ENCODE assay signal across 8 cellular contexts in the genomic region with DNA sequence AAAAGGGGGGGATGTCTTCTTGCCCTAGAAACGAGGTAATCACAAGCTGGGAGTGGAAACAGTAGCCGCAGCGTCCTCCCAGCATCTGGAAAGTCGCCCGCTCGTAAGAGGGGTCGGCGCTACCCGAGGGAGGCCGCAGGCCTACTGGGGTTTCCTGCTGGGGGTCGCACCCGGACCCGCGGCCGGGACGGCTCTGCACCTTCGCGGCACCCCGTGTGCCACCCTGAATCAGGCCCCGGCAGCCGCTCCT. TPM values are rescaled to one million over a fixed set of nuclear protein-coding genes. Genes with fewer than 3 reads are reported as not detected.
A peak's percentile ranks its signal among the peaks of the same experiment; 100 is the strongest.
DNase-seq lines count a peak whose midpoint lies in the region; ATAC-seq and TF ChIP-seq lines count a peak whose summit lies in the region.

No MANE protein-coding gene starts in this region.

- H3K9ac ChIP-seq in IMR-90 (ENCODE audit: low read depth, low read length) (peak overlapping the region; percentile 97), colonic mucosa (ENCODE audit: low read depth in 2 of 2, low read length in 2 of 2) (peak overlapping the region; percentile 97 to 100)

- peaks cover 10% of the 10 kb centered on the region for H3K9me1 ChIP-seq in IMR-90 (ENCODE audit: insufficient read depth, low read length)

- peaks cover 18 to 57% of the 10 kb centered on the region in 2 experiments for H3K79me1 ChIP-seq in IMR-90 (ENCODE audit: low read depth in 1 of 2, low read length in 2 of 2)

- no peak for TF ChIP-seq RAD21 in IMR-90 (IDR thresholded peaks at IDR 0.05; ENCODE audit: low read length)

- peaks cover 54 to 69% (median 68%) of the 10 kb centered on the region in 3 donors for H3K4me1 Mint-ChIP-seq in naive B cell

- WGBS in IMR-90 (ENCODE audit: extremely low coverage in 2 of 2, insufficient read length in 1 of 2), 2 experiments, result 0% methylated on average over 7 of the region's 21 CpGs; no CpG with 5 or more reads in 1 of the 2 experiments

- peak overlapping the region; percentile 58; the same call in 1 of the 3 replicates for H2BK15ac ChIP-seq in IMR-90 (ENCODE audit: low read depth, low read length)

- DNase-seq in GM12864 (ENCODE audit: low read depth) (no peak), IMR-90 (no peak), colonic mucosa (no peak), naive B cell (no peak), germinal center (ENCODE audit: low spot score) (no peak)

- peak overlapping the region; percentile 91 for H3K56ac ChIP-seq in IMR-90 (ENCODE audit: extremely low read depth, insufficient read depth, low read length)

- H3K4ac ChIP-seq in IMR-90 (ENCODE audit: low read depth, low read length), result peak overlapping the region; percentile 95

- H4K8ac ChIP-seq in IMR-90 (ENCODE audit: low read depth in 2 of 2, low read length in 2 of 2), result peak overlapping the region; percentile 93 to 96

- no peaks in the 10 kb centered on the region for H3K9me3 Mint-ChIP-seq in naive B cell

- TF ChIP-seq POLR2A in IMR-90 (IDR thresholded peaks at IDR 0.05; ENCODE audit: low read depth, low read length), result no peak

- dilution Hi-C loops in IMR-90 (cut with HindIII; ENCODE audit: low sequenced_read_pairs, unreplicated experiment), result no loop called here

- H3K9me3 ChIP-seq in IMR-90 (ENCODE audit: control insufficient read depth, insufficient read depth, low read length) (no peaks in the 10 kb centered on the region), colonic mucosa (no peaks in the 10 kb centered on the region)

- peak overlapping the region; percentile 96 for H3K14ac ChIP-seq in IMR-90 (replicated peaks; ENCODE audit: low read depth, low read length)

- BruUV-seq in IMR-90 (replicated peaks; lab: Mats Ljungman, UMichigan), result no TSS peak

- H3K27ac ChIP-seq in IMR-90 (ENCODE audit: insufficient read depth, low read length) (peak overlapping the region; percentile 100), colonic mucosa (peak overlapping the region; percentile 100)

- POLR2A ChIA-PET in IMR-90 (lab: Charles Lee; ENCODE audit: unreplicated experiment), result no interaction called here

- ATAC-seq in IMR-90 (ENCODE audit: low read depth), result peak; percentile 1
- no peak for ATAC-seq in naive B cell (ENCODE audit: low read depth in 2 of 2)
- no peak for ATAC-seq in GM19324 (IDR thresholded peaks at IDR 0.05; ENCODE audit: low FRiP score, unreplicated experiment)
- no peak for ATAC-seq in HG02973 (IDR thresholded peaks at IDR 0.05; ENCODE audit: unreplicated experiment)
- no peak for ATAC-seq in HG02885 (IDR thresholded peaks at IDR 0.05; ENCODE audit: poor library complexity, unreplicated experiment)

- H3K36me3 ChIP-seq in IMR-90 (ENCODE audit: control insufficient read depth, insufficient read depth, low read length) (no peaks in the 10 kb centered on the region), colonic mucosa (no peaks in the 10 kb centered on the region)

- H3K27me3 ChIP-seq in IMR-90 (ENCODE audit: control insufficient read depth, insufficient read depth, low read length), result no peaks in the 10 kb centered on the region
- no peaks in the 10 kb centered on the region for H3K27me3 ChIP-seq in colonic mucosa

- H3K4me2 ChIP-seq in IMR-90 (ENCODE audit: low read depth, low read length), result peak overlapping the region; percentile 93

- H3K4me1 ChIP-seq in IMR-90 (ENCODE audit: control insufficient read depth, insufficient read depth, low read length) (peaks cover 14% of the 10 kb centered on the region), colonic mucosa (peaks cover 34% of the 10 kb centered on the region)

- intact Hi-C loops in IMR-90 (cut with micrococcal nuclease), result no loop called here
- intact Hi-C loops in colonic mucosa (cut with DNase I), result no loop called here

- H3K23ac ChIP-seq in IMR-90 (ENCODE audit: low read depth, low read length), result peak overlapping the region; percentile 99

- no peak overlapping the region; the same call in 1 of the 2 replicates for H2AK5ac ChIP-seq in IMR-90 (ENCODE audit: low read depth, low read length)

- peak overlapping the region; percentile 97 for H2AFZ ChIP-seq in IMR-90 (replicated peaks; ENCODE audit: low read length, poor library complexity)

- peak overlapping the region; percentile 94 to 99 (median 98) for H3K27ac Mint-ChIP-seq in naive B cell

- H2AK9ac ChIP-seq in IMR-90 (replicated peaks; ENCODE audit: low read depth, low read length, poor library complexity), result peak overlapping the region; percentile 98

- H3K4me3 ChIP-seq in GM12864 (ENCODE audit: low read depth, low read length) (peak overlapping the region; percentile 70), IMR-90 (ENCODE audit: insufficient read depth, low read depth, low read length) (peak overlapping the region; percentile 87), colonic mucosa (peak overlapping the region; percentile 78)

- peak overlapping the region; percentile 94 for H4K91ac ChIP-seq in IMR-90 (ENCODE audit: insufficient read depth, low read depth, low read length)

- peak overlapping the region; percentile 88 to 99 (median 96) for H3K4me3 Mint-ChIP-seq in naive B cell

- peak overlapping the region; percentile 100 for H2BK5ac ChIP-seq in IMR-90 (ENCODE audit: low read depth, low read length, poor library complexity, severe bottlenecking)

- peaks cover 28% of the 10 kb centered on the region for H4K20me1 ChIP-seq in IMR-90 (ENCODE audit: insufficient read depth, low read length)

- in situ Hi-C loops in IMR-90 (cut with MboI; ENCODE audit: low sequenced_read_pairs), result no loop called here

- H4K5ac ChIP-seq in IMR-90 (ENCODE audit: low read depth, low read length), result peak overlapping the region; percentile 86

- CTCF ChIA-PET in IMR-90 (lab: Yijun Ruan, JAX), result interaction anchor here (1.4 to 1.6 kb wide), 2 partner anchors 8 to 11 kb away, joined by 3 read pairs; no protein-coding TSS in a partner anchor

- H3K36me3 Mint-ChIP-seq in naive B cell, result no peaks in the 10 kb centered on the region

- peak overlapping the region; percentile 58; the same call in 1 of the 2 replicates for H2BK120ac ChIP-seq in IMR-90 (ENCODE audit: low read depth, low read length)

- no peak overlapping the region for H2BK20ac ChIP-seq in IMR-90 (ENCODE audit: low read depth, low read length)

- peak overlapping the region; percentile 61 for H3K18ac ChIP-seq in IMR-90 (ENCODE audit: low read depth, low read length)

- peaks cover 0 to 6% (median 0%) of the 10 kb centered on the region in 3 donors for H3K27me3 Mint-ChIP-seq in naive B cell

- no peak for TF ChIP-seq CTCF in GM12864 (IDR thresholded peaks at IDR 0.05; ENCODE audit: low read depth, low read length, missing control alignments)
- no peak for TF ChIP-seq CTCF in IMR-90 (conservative IDR thresholded peaks at IDR 0.05; ENCODE audit: low read depth, low read length)
- no peak for TF ChIP-seq CTCF in colonic mucosa (IDR thresholded peaks at IDR 0.05)

TF ChIP-seq in IMR-90, 13 proteins besides CTCF, POLR2A, EP300 and RAD21 (continues in another document):
- TF ChIP-seq BHLHE40 (IDR thresholded peaks at IDR 0.05; ENCODE audit: low read depth, low read length), result no peak
- TF ChIP-seq CEBPB (IDR thresholded peaks at IDR 0.05; ENCODE audit: low read depth, low read length), result no peak
- no peak for TF ChIP-seq CHD1 (IDR thresholded peaks at IDR 0.05; ENCODE audit: low read depth, low read length)
- TF ChIP-seq MAFK (IDR thresholded peaks at IDR 0.05; ENCODE audit: low read depth, low read length), result no peak
- no peak for TF ChIP-seq NFE2L2 (IDR thresholded peaks at IDR 0.05; ENCODE audit: low read depth, low read length)
- no peak for TF ChIP-seq SMC3 (IDR thresholded peaks at IDR 0.05; ENCODE audit: low read depth, low read length)
- TF ChIP-seq, protein P1, sequence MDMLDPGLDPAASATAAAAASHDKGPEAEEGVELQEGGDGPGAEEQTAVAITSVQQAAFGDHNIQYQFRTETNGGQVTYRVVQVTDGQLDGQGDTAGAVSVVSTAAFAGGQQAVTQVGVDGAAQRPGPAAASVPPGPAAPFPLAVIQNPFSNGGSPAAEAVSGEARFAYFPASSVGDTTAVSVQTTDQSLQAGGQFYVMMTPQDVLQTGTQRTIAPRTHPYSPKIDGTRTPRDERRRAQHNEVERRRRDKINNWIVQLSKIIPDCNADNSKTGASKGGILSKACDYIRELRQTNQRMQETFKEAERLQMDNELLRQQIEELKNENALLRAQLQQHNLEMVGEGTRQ (IDR thresholded peaks at IDR 0.05; ENCODE audit: low read depth, low read length), result no peak

RNA-seq across cellular contexts. Expression of a gene that starts 0.5 kb away (rescaled TPM):
- total RNA-seq in IMR-90 (2012; rRNA removed) (4.2 and 6.6 TPM in 2 replicates), colonic mucosa (1 to 10 TPM; 5.6 to 6.1 TPM)
- polyA plus RNA-seq in IMR-90 (2012; rRNA removed) (4.2 and 4.4 TPM in 2 replicates), naive B cell (ENCODE audit: low read depth in 6 of 6) (10 to 100 TPM; 16.7 to 26.4 (median 22.3) TPM)
- 0.94 and 1.2 TPM in 2 replicates for polyA plus RNA-seq in IMR-90 (2012; cell fraction: cytosol; rRNA removed)
- 5.3 and 16.5 TPM in 2 replicates for polyA plus RNA-seq in IMR-90 (2012; cell fraction: nucleus; rRNA removed; ENCODE audit: low replicate concordance)

RNA-seq across cellular contexts. Expression of a gene that starts 1.5 kb away (rescaled TPM):
- total RNA-seq in IMR-90 (2012; rRNA removed) (37.3 and 63.0 TPM in 2 replicates), colonic mucosa (10 to 100 TPM; 26.2 to 32.7 TPM)
- polyA plus RNA-seq in IMR-90 (2012; rRNA removed) (13.6 and 19.0 TPM in 2 replicates), naive B cell (ENCODE audit: low read depth in 6 of 6) (100 to 1,000 TPM in 1 of 6 donors, 10 to 100 TPM in 5; 54.4 to 103 (median 76.5) TPM)
- 2.8 and 3.1 TPM in 2 replicates for polyA plus RNA-seq in IMR-90 (2012; cell fraction: cytosol; rRNA removed)
- 4.5 and 27.9 TPM in 2 replicates for polyA plus RNA-seq in IMR-90 (2012; cell fraction: nucleus; rRNA removed; ENCODE audit: low replicate concordance)

RNA-seq across cellular contexts. Expression of a gene that starts 37.4 kb away (rescaled TPM):
- total RNA-seq in IMR-90 (2012; rRNA removed), result 18.9 and 19.7 TPM in 2 replicates
- 18.4 and 20.0 TPM in 2 replicates for polyA plus RNA-seq in IMR-90 (2012; rRNA removed)
- 7.7 and 22.7 TPM in 2 replicates for polyA plus RNA-seq in IMR-90 (2012; cell fraction: cytosol; rRNA removed)
- polyA plus RNA-seq in IMR-90 (2012; cell fraction: nucleus; rRNA removed; ENCODE audit: low replicate concordance), result 11.5 and 11.7 TPM in 2 replicates
- 10 to 100 TPM; 21.6 to 66.1 TPM for total RNA-seq in colonic mucosa
- polyA plus RNA-seq in naive B cell (ENCODE audit: low read depth in 6 of 6), result 1 to 10 TPM in 1 of 6 donors, under 1 TPM in 4, not detected in 1; 0.30 to 1.3 (median 0.36) TPM

RNA-seq across cellular contexts. Expression of a gene that starts 37.8 kb away (rescaled TPM):
- total RNA-seq in IMR-90 (2012; rRNA removed) (0.72 and 1.4 TPM in 2 replicates), colonic mucosa (10 to 100 TPM in 1 of 2 donors, 1 to 10 TPM in 1; 8.1 to 18.1 TPM)
- polyA plus RNA-seq in IMR-90 (2012; rRNA removed) (0.14 and 0.21 TPM in 2 replicates), naive B cell (ENCODE audit: low read depth in 6 of 6) (under 1 TPM in 5 of 6 donors, not detected in 1; 0.13 to 0.53 (median 0.31) TPM)
- polyA plus RNA-seq in IMR-90 (2012; cell fraction: cytosol; rRNA removed), result 0.03 TPM in 2 replicates
- polyA plus RNA-seq in IMR-90 (2012; cell fraction: nucleus; rRNA removed; ENCODE audit: low replicate concordance), result 0.01 and 0.10 TPM in 2 replicates

RNA-seq across cellular contexts. Expression of a gene that starts 46.7 kb away (rescaled TPM):
- total RNA-seq in IMR-90 (2012; rRNA removed), result 0.28 and 0.54 TPM in 2 replicates
- polyA plus RNA-seq in IMR-90 (2012; rRNA removed), result 0.15 and 0.19 TPM in 2 replicates
- 0.08 TPM in 1 of 2 replicates, not detected in the other for polyA plus RNA-seq in IMR-90 (2012; cell fraction: cytosol; rRNA removed)
- polyA plus RNA-seq in IMR-90 (2012; cell fraction: nucleus; rRNA removed; ENCODE audit: low replicate concordance), result 0.65 TPM in 1 of 2 replicates, not detected in the other
- 1 to 10 TPM; 2.2 to 5.0 TPM for total RNA-seq in colonic mucosa
- under 1 TPM in 3 of 6 donors, not detected in 3; 0.22 to 0.40 (median 0.38) TPM for polyA plus RNA-seq in naive B cell (ENCODE audit: low read depth in 6 of 6)
